ENCODE assay signal across 24 cellular contexts in genomic region chr5:114243983-114244305, GRCh38.
DNase-seq lines count a peak whose midpoint lies in the region; ATAC-seq, FAIRE-seq and TF ChIP-seq lines count a peak whose summit lies in the region.
"Had no signal": no experiment of that assay in that cellular context is flagged by ENCODE, and none has a peak within 500 bp of the region (broad histone marks: within the 10 kb centered on the region; RNA-seq: fewer than 3 reads in every experiment).

No MANE protein-coding gene starts in this region.

- WGBS in prostate gland, result 83% methylated on average over 1 of the region's 1 CpG
- 84 to 88% methylated on average over 1 of the region's 1 CpG for WGBS in testis, 2 donors

- H3K4me1 ChIP-seq in BLaER1 (peaks cover 10% of the 10 kb centered on the region), astrocyte (ENCODE audit: insufficient read depth, low read length) (no peaks in the 10 kb centered on the region), prostate gland (replicated peaks) (no peaks in the 10 kb centered on the region), testis (no peaks in the 10 kb centered on the region)
- H3K4me1 ChIP-seq: gastrocnemius medialis, parathyroid adenoma had no signal

- H3K9me3 ChIP-seq in BLaER1, result no peaks in the 10 kb centered on the region
- no peaks in the 10 kb centered on the region for H3K9me3 ChIP-seq in astrocyte (ENCODE audit: insufficient read depth, low read depth, low read length)
- H3K9me3 ChIP-seq in prostate gland, result no peaks in the 10 kb centered on the region
- no peaks in the 10 kb centered on the region for H3K9me3 ChIP-seq in testis
- H3K9me3 ChIP-seq: gastrocnemius medialis had no signal

- no peaks in the 10 kb centered on the region for H3K36me3 Mint-ChIP-seq in astrocyte (ENCODE audit: low read depth, unreplicated experiment)
- H3K36me3 Mint-ChIP-seq: naive thymus-derived CD4-positive, alpha-beta T cell had no signal

- no peak for DNase-seq in astrocyte (ENCODE audit: low read depth)
- DNase-seq in prostate gland (ENCODE audit: low spot score), result no peak
- DNase-seq in urothelium cell line (ENCODE audit: low spot score), result no peak
- no peak for DNase-seq in NCI-H1105 (lab: John Stamatoyannopoulos, UW)
- DNase-seq in testis, result no peak
- DNase-seq: ACHN; activated gamma-delta T cell treated with Interleukin-2 at 50 U/mL for 16 hours; DMS 273 treated with DMSO at 0.1 percent for 48 hours; gastrocnemius medialis; kidney; mammary epithelial cell; naive thymus-derived CD4-positive, alpha-beta T cell; NCI-H1092; NCI-H2081; NCI-H446 treated with DMSO at 0.1 percent for 48 hours; stimulated activated CD4-positive, alpha-beta T cell treated with anti-CD3 and anti-CD28 coated beads, Interleukin-4, amount 100 ng/mL, for 1 hour; T-helper 1 cell had no signal

- H3K36me3 ChIP-seq in BLaER1, result no peaks in the 10 kb centered on the region
- no peaks in the 10 kb centered on the region for H3K36me3 ChIP-seq in astrocyte (ENCODE audit: insufficient read depth, low read length)
- no peaks in the 10 kb centered on the region for H3K36me3 ChIP-seq in prostate gland
- H3K36me3 ChIP-seq in testis (ENCODE audit: low read depth, missing control alignments), result no peaks in the 10 kb centered on the region
- H3K36me3 ChIP-seq: cardiac muscle cell, gastrocnemius medialis had no signal

- TF ChIP-seq CTCF in astrocyte (IDR thresholded peaks at IDR 0.05; ENCODE audit: insufficient read depth, low read depth, low read length) (no peak), prostate gland (IDR thresholded peaks at IDR 0.05) (no peak), testis (IDR thresholded peaks at IDR 0.05) (no peak)

- TF ChIP-seq POLR2A in prostate gland (IDR thresholded peaks at IDR 0.05) (no peak), testis (IDR thresholded peaks at IDR 0.05) (no peak)

- peak overlapping the region; percentile 12 for H3K27ac Mint-ChIP-seq in astrocyte (ENCODE audit: unreplicated experiment)
- H3K27ac Mint-ChIP-seq: naive thymus-derived CD4-positive, alpha-beta T cell had no signal

- H3K27me3 Mint-ChIP-seq in astrocyte (ENCODE audit: low read depth, unreplicated experiment), result no peaks in the 10 kb centered on the region
- H3K27me3 Mint-ChIP-seq: naive thymus-derived CD4-positive, alpha-beta T cell had no signal

- H3K9ac ChIP-seq in BLaER1 (no peak overlapping the region), astrocyte (ENCODE audit: low read length) (peak overlapping the region; percentile 9)
- H3K9ac ChIP-seq: parathyroid adenoma had no signal

- H3K4me2 ChIP-seq in BLaER1 (peak overlapping the region; percentile 45), astrocyte (ENCODE audit: low read length) (peak overlapping the region; percentile 53)

- FAIRE-seq in astrocyte (lab: Jason Lieb, UNC) (no peak), urothelium cell line (lab: Jason Lieb, UNC) (no peak)
- FAIRE-seq: G401.6, H1, kidney had no signal

- H3K4me1 Mint-ChIP-seq in astrocyte (ENCODE audit: low read depth, unreplicated experiment), result peaks cover 11% of the 10 kb centered on the region
- H3K4me1 Mint-ChIP-seq: naive thymus-derived CD4-positive, alpha-beta T cell had no signal

- peak; percentile 75 for ATAC-seq in GM19395 (IDR thresholded peaks at IDR 0.05; ENCODE audit: unreplicated experiment)
- ATAC-seq in HG03432 (IDR thresholded peaks at IDR 0.05; ENCODE audit: unreplicated experiment), result peak; percentile 59
- ATAC-seq: gastrocnemius medialis; naive thymus-derived CD4-positive, alpha-beta T cell had no signal

- H3K4me3 ChIP-seq in BLaER1, result no peak overlapping the region
- peak overlapping the region; percentile 18 for H3K4me3 ChIP-seq in astrocyte (ENCODE audit: insufficient read depth, low read depth, low read length)
- no peak overlapping the region for H3K4me3 ChIP-seq in prostate gland
- no peak overlapping the region for H3K4me3 ChIP-seq in testis
- H3K4me3 ChIP-seq: cardiac muscle cell, gastrocnemius medialis had no signal

- H2AFZ ChIP-seq in astrocyte (ENCODE audit: low read depth, low read length), result no peak overlapping the region
- H2AFZ ChIP-seq: parathyroid adenoma had no signal

- H3K27me3 ChIP-seq in BLaER1 (no peaks in the 10 kb centered on the region), astrocyte (ENCODE audit: insufficient read depth, low read length) (no peaks in the 10 kb centered on the region), prostate gland (replicated peaks; ENCODE audit: insufficient read depth) (no peaks in the 10 kb centered on the region), testis (no peaks in the 10 kb centered on the region)
- H3K27me3 ChIP-seq: cardiac muscle cell, gastrocnemius medialis had no signal

- no peak overlapping the region for H3K4me3 Mint-ChIP-seq in astrocyte (ENCODE audit: unreplicated experiment)
- H3K4me3 Mint-ChIP-seq: naive thymus-derived CD4-positive, alpha-beta T cell had no signal

- H3K27ac ChIP-seq in BLaER1 (no peak overlapping the region), astrocyte (ENCODE audit: low read depth, low read length) (peak overlapping the region; percentile 55), prostate gland (no peak overlapping the region), testis (no peak overlapping the region)
- H3K27ac ChIP-seq: cardiac muscle cell, gastrocnemius medialis, parathyroid adenoma had no signal

- H4K20me1 ChIP-seq in BLaER1 (no peaks in the 10 kb centered on the region), astrocyte (ENCODE audit: insufficient read depth, low read length) (no peaks in the 10 kb centered on the region)

- intact Hi-C loops in prostate gland (cut with DNase I), result no loop called here
- intact Hi-C loops in testis (cut with DNase I; ENCODE audit: low total_unique reads), result no loop called here

- no peaks in the 10 kb centered on the region for H3K79me2 ChIP-seq in astrocyte (ENCODE audit: insufficient read depth, low read length)
- H3K79me2 ChIP-seq: parathyroid adenoma had no signal

- no peaks in the 10 kb centered on the region for H3K9me3 Mint-ChIP-seq in astrocyte (ENCODE audit: unreplicated experiment)
